8 cellular contexts compared by ENCODE assay signal in the genomic region with DNA sequence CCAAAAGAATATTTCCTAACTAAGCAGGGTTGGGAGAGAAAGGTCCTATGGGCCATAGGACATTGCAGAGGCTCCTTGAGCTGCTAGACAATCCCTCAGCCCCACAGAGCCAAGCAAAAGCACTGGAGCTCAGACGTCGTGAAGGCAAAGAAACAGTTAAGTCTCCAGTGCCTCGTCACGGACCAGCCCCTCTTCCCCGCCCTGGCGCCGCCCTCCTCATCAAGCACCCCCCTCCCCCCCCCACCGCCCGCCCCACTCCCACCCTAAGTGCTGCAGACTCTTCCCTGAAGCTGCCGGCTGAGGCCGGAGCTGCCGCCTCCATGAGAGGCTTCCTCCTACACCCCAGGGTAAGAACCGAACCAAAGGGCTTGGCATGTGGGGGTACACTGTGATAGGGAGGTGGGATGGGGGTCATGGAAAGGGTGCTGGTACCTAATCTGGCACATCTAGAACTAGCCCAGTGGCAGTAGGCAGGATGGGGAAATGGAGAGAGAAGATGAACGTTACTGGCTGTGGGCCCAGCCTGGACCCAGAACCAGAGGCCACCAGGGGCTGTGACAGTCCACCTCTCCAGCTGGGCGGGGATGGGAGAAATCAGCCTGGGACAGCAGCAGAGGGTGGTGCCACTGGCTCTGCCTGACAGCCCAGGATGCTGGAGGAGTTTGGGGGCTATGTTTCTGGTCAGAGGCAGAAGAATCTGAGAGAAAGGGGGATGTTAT. TPM values are rescaled to one million over a fixed set of nuclear protein-coding genes. Genes with fewer than 3 reads are reported as not detected.
DNase-seq lines count a peak whose midpoint lies in the region; ATAC-seq and TF ChIP-seq lines count a peak whose summit lies in the region.

A gene (plus strand): TSS at position 255 of the 719 bp plus-strand sequence. CDS start 3,866 bp downstream, outside the sequence.

- peak within 1 kb of the TSS; percentile 39 for H2BK12ac ChIP-seq in trophoblast cell (ENCODE audit: low read length)

- H3K27ac Mint-ChIP-seq in activated naive CD8-positive, alpha-beta T cell treated with anti-CD3 and anti-CD28 coated beads for 36 hours: no peak within 1 kb of the TSS

- peaks cover 36% of the 10 kb centered on the region for H3K27me3 ChIP-seq in HUES48 (ENCODE audit: control insufficient read depth, insufficient read depth, low read length)
- peaks cover 8% of the 10 kb centered on the region for H3K27me3 ChIP-seq in left ventricle myocardium inferior (ENCODE audit: low read depth)
- H3K27me3 ChIP-seq in trophoblast cell (ENCODE audit: insufficient read depth, low read length): no peaks in the 10 kb centered on the region

- H2BK5ac ChIP-seq in trophoblast cell (ENCODE audit: low read depth, low read length, poor library complexity): no peak within 1 kb of the TSS

- peak within 1 kb of the TSS; percentile 48 for H2AFZ ChIP-seq in trophoblast cell (ENCODE audit: insufficient read depth, low read length, poor library complexity)

- WGBS in trophoblast cell (ENCODE audit: extremely low coverage, insufficient coverage, insufficient read length): no CpG with 5 or more reads among the region's 15 CpGs

- H2BK120ac ChIP-seq in trophoblast cell (ENCODE audit: insufficient read depth, low read length, poor library complexity): peak within 1 kb of the TSS; percentile 55

- ATAC-seq in HG02642 (IDR thresholded peaks at IDR 0.05; ENCODE audit: poor library complexity, unreplicated experiment) (no peak), GM19351 (IDR thresholded peaks at IDR 0.05; ENCODE audit: unreplicated experiment) (no peak)

- peak within 1 kb of the TSS; percentile 64 for H4K91ac ChIP-seq in trophoblast cell (ENCODE audit: low read depth, low read length)

- no peaks in the 10 kb centered on the region for H3K9me3 Mint-ChIP-seq in activated naive CD8-positive, alpha-beta T cell treated with anti-CD3 and anti-CD28 coated beads for 36 hours

- H3K4me1 ChIP-seq in HUES48 (ENCODE audit: control insufficient read depth, insufficient read depth, low read length) (peaks cover 27% of the 10 kb centered on the region), left ventricle myocardium inferior (peaks cover 58% of the 10 kb centered on the region), trophoblast cell (ENCODE audit: control insufficient read depth in 1 of 2, insufficient read depth in 2 of 2, low read length in 2 of 2) (peaks cover 9 to 21% of the 10 kb centered on the region in 2 experiments)

- peak; percentile 89 for DNase-seq in AG08396 (ENCODE audit: low spot score)
- DNase-seq in activated naive CD8-positive, alpha-beta T cell treated with anti-CD3 and anti-CD28 coated beads for 36 hours: no peak
- DNase-seq in left ventricle myocardium inferior: peak; percentile 61
- no peak for DNase-seq in trophoblast cell
- no peak for DNase-seq in NCI-H128 (lab: John Stamatoyannopoulos, UW; ENCODE audit: unreplicated experiment)

- H3K9ac ChIP-seq in HUES48 (ENCODE audit: low read depth, low read length): no peak within 1 kb of the TSS
- peak within 1 kb of the TSS; percentile 13 for H3K9ac ChIP-seq in trophoblast cell (ENCODE audit: low read length)

- H3K27me3 Mint-ChIP-seq in activated naive CD8-positive, alpha-beta T cell treated with anti-CD3 and anti-CD28 coated beads for 36 hours: peaks cover 29% of the 10 kb centered on the region

- H3K18ac ChIP-seq in trophoblast cell (ENCODE audit: low read length): peak within 1 kb of the TSS; percentile 48

- H3K9me3 ChIP-seq in HUES48 (ENCODE audit: control insufficient read depth, insufficient read depth, low read length): no peaks in the 10 kb centered on the region
- no peaks in the 10 kb centered on the region for H3K9me3 ChIP-seq in left ventricle myocardium inferior (replicated peaks)
- no peaks in the 10 kb centered on the region for H3K9me3 ChIP-seq in trophoblast cell (ENCODE audit: insufficient read depth, low read depth, low read length)

- no peaks in the 10 kb centered on the region for H3K79me2 ChIP-seq in trophoblast cell (ENCODE audit: control insufficient read depth, insufficient read depth, low read length, poor library complexity)

- no peak within 1 kb of the TSS for H2AK5ac ChIP-seq in trophoblast cell (ENCODE audit: low read length)

- H3K36me3 Mint-ChIP-seq in activated naive CD8-positive, alpha-beta T cell treated with anti-CD3 and anti-CD28 coated beads for 36 hours: no peaks in the 10 kb centered on the region

- no peak within 1 kb of the TSS for H3K4ac ChIP-seq in trophoblast cell (ENCODE audit: low read depth, low read length)

- peaks cover 6% of the 10 kb centered on the region for H3K79me1 ChIP-seq in trophoblast cell (ENCODE audit: low read length)

- H3K27ac ChIP-seq in HUES48 (ENCODE audit: low read depth, low read length) (peak within 1 kb of the TSS; percentile 12), left ventricle myocardium inferior (replicated peaks) (peak within 1 kb of the TSS; percentile 80), trophoblast cell (ENCODE audit: low read depth, low read length) (no peak within 1 kb of the TSS)

- TF ChIP-seq CTCF in left ventricle myocardium inferior (IDR thresholded peaks at IDR 0.05; ENCODE audit: borderline replicate concordance): no peak

- H3K23ac ChIP-seq in trophoblast cell (ENCODE audit: low read length): no peak within 1 kb of the TSS

- peak within 1 kb of the TSS; percentile 85 for H3K4me2 ChIP-seq in trophoblast cell (ENCODE audit: low read length)

- H3K4me1 Mint-ChIP-seq in activated naive CD8-positive, alpha-beta T cell treated with anti-CD3 and anti-CD28 coated beads for 36 hours: peaks cover 35% of the 10 kb centered on the region

- no peak within 1 kb of the TSS for H4K12ac ChIP-seq in trophoblast cell (ENCODE audit: low read depth, low read length)

- H3K14ac ChIP-seq in trophoblast cell (ENCODE audit: low read length): peak within 1 kb of the TSS; percentile 18

- H4K8ac ChIP-seq in trophoblast cell (ENCODE audit: low read depth, low read length): peak within 1 kb of the TSS; percentile 23

- peak within 1 kb of the TSS; percentile 64 for H3K4me3 Mint-ChIP-seq in activated naive CD8-positive, alpha-beta T cell treated with anti-CD3 and anti-CD28 coated beads for 36 hours

- no peaks in the 10 kb centered on the region for H3K36me3 ChIP-seq in HUES48 (ENCODE audit: control insufficient read depth, insufficient read depth, low read length)
- peaks cover 21% of the 10 kb centered on the region for H3K36me3 ChIP-seq in left ventricle myocardium inferior
- H3K36me3 ChIP-seq in trophoblast cell (ENCODE audit: control insufficient read depth in 1 of 2, insufficient read depth in 2 of 2, low read length in 2 of 2): peaks cover 8 to 9% of the 10 kb centered on the region in 2 experiments

- H3K4me3 ChIP-seq in HUES48 (ENCODE audit: low read depth, low read length) (peak within 1 kb of the TSS; percentile 69), left ventricle myocardium inferior (peak within 1 kb of the TSS; percentile 66), trophoblast cell (ENCODE audit: low read depth, low read length) (peak within 1 kb of the TSS; percentile 56)

- intact Hi-C loops in left ventricle myocardium inferior (cut with micrococcal nuclease): no loop called here

RNA-seq across cellular contexts. Expression of the gene that starts here (rescaled TPM):
- total RNA-seq in activated naive CD8-positive, alpha-beta T cell treated with anti-CD3 and anti-CD28 coated beads for 36 hours: under 1 TPM; 0.68 TPM
- 56.0 TPM for total RNA-seq in left ventricle myocardium inferior
- 4.6 and 5.0 TPM in 2 replicates for polyA plus RNA-seq in trophoblast cell (2013)

Comparison
In these comparisons a context has a peak if more than half of its experiments do, and no peak if none do; other contexts are left out.
1. RNA of the gene that starts here (total RNA-seq): 56.0 TPM in left ventricle myocardium inferior (single experiment); 0.68 TPM in activated naive CD8-positive, alpha-beta T cell treated with anti-CD3 and anti-CD28 coated beads for 36 hours; every median in the first group is over 10 times any median in the second.
2. DNase-seq: peak in AG08396 (single experiment) and left ventricle myocardium inferior (single experiment); none in activated naive CD8-positive, alpha-beta T cell treated with anti-CD3 and anti-CD28 coated beads for 36 hours (single experiment), trophoblast cell (0 of 2) and NCI-H128 (single experiment).
3. Peak in every context shown above with its lines, with median percentiles within 50 percentile points of each other: H3K4me3 ChIP-seq.